17 cellular contexts compared by ENCODE assay signal in genomic region chr22:46349238-46349637, GRCh38. TPM values are rescaled to one million over a fixed set of nuclear protein-coding genes. Genes with fewer than 3 reads are reported as not detected.
DNase-seq lines count a peak whose midpoint lies in the region; ATAC-seq and TF ChIP-seq lines count a peak whose summit lies in the region.
"Had no signal": no experiment of that assay in that cellular context is flagged by ENCODE, and none has a peak within 500 bp of the region (broad histone marks: within the 10 kb centered on the region; RNA-seq: fewer than 3 reads in every experiment).

No MANE protein-coding gene starts in this region.

- peaks cover 32% of the 10 kb centered on the region for H4K20me1 ChIP-seq in osteoblast (ENCODE audit: insufficient read depth, low read length)

- DNase-seq in heart right ventricle (no peak), left ventricle myocardium superior (no peak), chondrocyte (ENCODE audit: low spot score) (peak; percentile 19), osteoblast (ENCODE audit: insufficient read length, low spot score, missing footprints) (peak; percentile 83), aorta (peak; percentile 19 to 57), testis (no peak), pons (ENCODE audit: low spot score) (no peak), type B pancreatic cell (ENCODE audit: extremely low spot score, unreplicated experiment) (no peak)
- DNase-seq: DMS 273 treated with DMSO at 0.1 percent for 48 hours, DND-41, NCI-H187, NCI-H2227 treated with DMSO at 0.1 percent for 48 hours, NCI-H524, NCI-H82 had no signal

- H3K27ac Mint-ChIP-seq in chondrocyte (ENCODE audit: unreplicated experiment) (peak overlapping the region; percentile 1), type B pancreatic cell (no peak overlapping the region)
- H3K27ac Mint-ChIP-seq: B cell, GM23338 had no signal

- H3K4me3 Mint-ChIP-seq in chondrocyte (ENCODE audit: unreplicated experiment): no peak overlapping the region
- H3K4me3 Mint-ChIP-seq in type B pancreatic cell: no peak overlapping the region
- H3K4me3 Mint-ChIP-seq: B cell, GM23338 had no signal

- H3K9me3 ChIP-seq in heart right ventricle (no peaks in the 10 kb centered on the region), osteoblast (ENCODE audit: low read depth, low read length) (no peaks in the 10 kb centered on the region), aorta (ENCODE audit: control insufficient read depth, low read length) (no peaks in the 10 kb centered on the region), testis (no peaks in the 10 kb centered on the region)

- intact Hi-C loops in heart right ventricle (cut with DNase I) (loop anchor here in 1 of 10 donors (5.0 kb wide), 1 partner anchor 198 kb away; no protein-coding TSS in a partner anchor), left ventricle myocardium superior (cut with micrococcal nuclease) (no loop called here), aorta (cut with DNase I) (no loop called here), testis (cut with DNase I; ENCODE audit: low total_unique reads) (no loop called here)

- H3K4me1 ChIP-seq in heart right ventricle (peaks cover 2 to 68% (median 39%) of the 10 kb centered on the region in 9 donors), osteoblast (ENCODE audit: insufficient read depth, low read length) (no peaks in the 10 kb centered on the region), aorta (ENCODE audit: control insufficient read depth in 1 of 2, insufficient read depth in 2 of 2, low read length in 2 of 2) (no peaks in the 10 kb centered on the region), testis (no peaks in the 10 kb centered on the region)

- H3K36me3 ChIP-seq in heart right ventricle: peaks cover 0 to 100% (median 65%) of the 10 kb centered on the region in 9 donors
- H3K36me3 ChIP-seq in osteoblast (ENCODE audit: insufficient read depth, low read length): peaks cover 75% of the 10 kb centered on the region
- peaks cover 9 to 14% of the 10 kb centered on the region in 2 donors for H3K36me3 ChIP-seq in aorta (ENCODE audit: control insufficient read depth in 1 of 2, insufficient read depth in 2 of 2, low read length in 1 of 2)
- no peaks in the 10 kb centered on the region for H3K36me3 ChIP-seq in testis (ENCODE audit: low read depth, missing control alignments)

- H3K4me2 ChIP-seq in osteoblast (ENCODE audit: insufficient read depth, low read length): no peak overlapping the region
- H3K4me2 ChIP-seq: GM23338 had no signal

- H3K4me1 Mint-ChIP-seq in chondrocyte (ENCODE audit: low read depth) (peaks cover 9% of the 10 kb centered on the region), type B pancreatic cell (ENCODE audit: unreplicated experiment) (no peaks in the 10 kb centered on the region)
- H3K4me1 Mint-ChIP-seq: GM23338 had no signal

- no peaks in the 10 kb centered on the region for H3K9me3 Mint-ChIP-seq in chondrocyte (ENCODE audit: low read depth)
- no peaks in the 10 kb centered on the region for H3K9me3 Mint-ChIP-seq in type B pancreatic cell
- H3K9me3 Mint-ChIP-seq: GM23338 had no signal

- no peak for TF ChIP-seq POLR2A in testis (IDR thresholded peaks at IDR 0.05)

- H3K36me3 Mint-ChIP-seq in chondrocyte (ENCODE audit: low read depth): peaks cover 40% of the 10 kb centered on the region
- peaks cover 2% of the 10 kb centered on the region for H3K36me3 Mint-ChIP-seq in type B pancreatic cell

- no peaks in the 10 kb centered on the region for H3K27me3 ChIP-seq in heart right ventricle
- no peaks in the 10 kb centered on the region for H3K27me3 ChIP-seq in osteoblast (ENCODE audit: insufficient read depth, low read length)
- H3K27me3 ChIP-seq in aorta (ENCODE audit: control insufficient read depth in 1 of 2, insufficient read depth in 2 of 2, low read length in 1 of 2): no peaks in the 10 kb centered on the region
- no peaks in the 10 kb centered on the region for H3K27me3 ChIP-seq in testis

- H3K27me3 Mint-ChIP-seq in chondrocyte (ENCODE audit: low read depth): no peaks in the 10 kb centered on the region
- H3K27me3 Mint-ChIP-seq in type B pancreatic cell: no peaks in the 10 kb centered on the region
- H3K27me3 Mint-ChIP-seq: B cell had no signal

- H3K79me2 ChIP-seq in osteoblast (ENCODE audit: insufficient read depth, low read length): peaks cover 2% of the 10 kb centered on the region

- H3K4me3 ChIP-seq in heart right ventricle (no peak overlapping the region), osteoblast (ENCODE audit: insufficient read depth, low read length) (no peak overlapping the region), aorta (ENCODE audit: low read length in 2 of 2) (no peak overlapping the region), testis (no peak overlapping the region)
- H3K4me3 ChIP-seq: GM23338, K562 had no signal

- H3K27ac ChIP-seq in heart right ventricle: peak overlapping the region in 8 of 10 donors; percentile 50 to 94 (median 86)
- H3K27ac ChIP-seq in osteoblast (ENCODE audit: low read depth, low read length): no peak overlapping the region
- no peak overlapping the region for H3K27ac ChIP-seq in aorta (ENCODE audit: low read depth in 1 of 2, low read length in 2 of 2)
- H3K27ac ChIP-seq in testis: no peak overlapping the region

- peak in 1 of 8 donors; percentile 15 for ATAC-seq in heart right ventricle
- no peak for ATAC-seq in left ventricle myocardium superior
- no peak for ATAC-seq in aorta (ENCODE audit: low FRiP score)
- ATAC-seq: GM23338, K562 had no signal

- H2AFZ ChIP-seq in osteoblast (ENCODE audit: low read length): no peak overlapping the region
- H2AFZ ChIP-seq: GM23338 had no signal

- peak in 1 of 9 donors; percentile 8 for TF ChIP-seq CTCF in heart right ventricle (IDR thresholded peaks at IDR 0.05)
- no peak for TF ChIP-seq CTCF in chondrocyte (IDR thresholded peaks at IDR 0.05)
- TF ChIP-seq CTCF in osteoblast (IDR thresholded peaks at IDR 0.05; ENCODE audit: extremely low read depth, low read depth, low read length): no peak
- no peak for TF ChIP-seq CTCF in testis (IDR thresholded peaks at IDR 0.05)
- TF ChIP-seq CTCF in type B pancreatic cell (conservative IDR thresholded peaks at IDR 0.05): no peak

- WGBS in heart right ventricle, 2 donors: 76 to 78% methylated on average over 18 of the region's 18 CpGs
- 84 to 87% methylated on average over 18 of the region's 18 CpGs for WGBS in aorta, 2 donors
- 92 to 94% methylated on average over 18 of the region's 18 CpGs for WGBS in testis, 2 donors

RNA-seq across cellular contexts. Expression of gene TRMU, which starts 13.7 kb away (rescaled TPM):
- total RNA-seq in heart right ventricle (10 to 100 TPM; 22.1 to 54.1 (median 26.5) TPM), left ventricle myocardium superior (44.0 TPM), chondrocyte (26.5 to 39.2 TPM (median 27.3 TPM) in 3 replicates), osteoblast (18.9 and 22.1 TPM in 2 replicates), aorta (10 to 100 TPM; 29.8 to 37.8 TPM), testis (10 to 100 TPM; 57.3 to 63.5 TPM), type B pancreatic cell (ENCODE audit: low replicate concordance) (46.6 and 68.4 TPM in 2 replicates)
- polyA plus RNA-seq in heart right ventricle (10 to 100 TPM; 44.0 to 80.5 TPM), aorta (10 to 100 TPM; 11.3 to 66.4 TPM), testis (ENCODE audit: insufficient read depth, low read depth, low replicate concordance) (24.8 TPM)

RNA-seq across cellular contexts. Expression of gene GTSE1, which starts 52.6 kb away (rescaled TPM):
- 1 to 10 TPM in 2 of 10 donors, under 1 TPM in 8; 0.17 to 4.7 (median 0.37) TPM for total RNA-seq in heart right ventricle
- under 1 TPM; 0.29 to 0.33 TPM for polyA plus RNA-seq in heart right ventricle
- total RNA-seq in left ventricle myocardium superior: 0.45 TPM
- 7.2 to 8.2 TPM (median 7.3 TPM) in 3 replicates for total RNA-seq in chondrocyte
- total RNA-seq in osteoblast: 1.8 and 2.1 TPM in 2 replicates
- 1 to 10 TPM in 1 of 2 donors, under 1 TPM in 1; 0.55 to 1.5 TPM for total RNA-seq in aorta
- 1 to 10 TPM in 1 of 2 donors, under 1 TPM in 1; 0.82 to 1.0 TPM for polyA plus RNA-seq in aorta
- total RNA-seq in testis: 1 to 10 TPM; 9.0 to 10.0 TPM
- 22.9 TPM for polyA plus RNA-seq in testis (ENCODE audit: insufficient read depth, low read depth, low replicate concordance)
- total RNA-seq in type B pancreatic cell (ENCODE audit: low replicate concordance): 12.3 and 39.6 TPM in 2 replicates

Comparison
In these comparisons a context has a peak if more than half of its experiments do, and no peak if none do; other contexts are left out.
1. DNase-seq: peak in chondrocyte (single experiment), osteoblast (single experiment) and aorta (2 of 2); none in heart right ventricle (0 of 2), left ventricle myocardium superior (single experiment), testis (single experiment), pons (single experiment) and type B pancreatic cell (single experiment).
2. H3K27ac ChIP-seq: peak in heart right ventricle (8 of 10); none in osteoblast (single experiment), aorta (0 of 2) and testis (0 of 2).